In the genomic region with DNA sequence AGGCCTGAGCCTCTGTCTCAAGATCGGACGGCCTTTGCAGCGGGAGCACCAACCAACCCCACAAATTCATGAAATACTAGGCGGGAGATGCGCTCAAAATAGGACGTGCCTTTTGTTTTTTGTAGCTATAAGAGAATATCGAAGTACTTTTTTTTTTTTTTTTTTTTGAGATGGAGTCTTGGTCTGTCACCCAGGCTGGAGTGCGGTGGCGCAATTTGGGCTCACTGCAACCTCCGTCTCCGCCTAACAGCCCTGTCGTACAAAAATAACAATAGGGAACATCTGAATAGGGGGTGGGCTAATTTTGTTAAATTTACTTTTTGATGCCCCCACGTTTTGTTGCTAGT, we compare ENCODE assay signal across 8 cellular contexts. TPM values are rescaled to one million over a fixed set of nuclear protein-coding genes. Genes with fewer than 3 reads are reported as not detected.
DNase-seq lines count a peak whose midpoint lies in the region; ATAC-seq, FAIRE-seq and TF ChIP-seq lines count a peak whose summit lies in the region.

No MANE protein-coding gene starts in this region.

- no peaks in the 10 kb centered on the region for H3K36me3 ChIP-seq in HUES6 (ENCODE audit: control insufficient read depth, insufficient read depth, low read length)
- no peaks in the 10 kb centered on the region for H3K36me3 ChIP-seq in mucosa of rectum (ENCODE audit: control insufficient read depth in 2 of 2, insufficient read depth in 2 of 2, low read length in 2 of 2)

- peak; percentile 21 for ATAC-seq in GM18868 (IDR thresholded peaks at IDR 0.05; ENCODE audit: unreplicated experiment)
- ATAC-seq in GM19324 (IDR thresholded peaks at IDR 0.05; ENCODE audit: low FRiP score, unreplicated experiment), result no peak

- TF ChIP-seq CTCF in brain (conservative IDR thresholded peaks at IDR 0.05), result no peak

- peak overlapping the region; percentile 82; the same call in 1 of the 2 replicates for H3K27ac ChIP-seq in HUES6 (ENCODE audit: low read depth, low read length)
- peak overlapping the region; percentile 86 to 88 for H3K27ac ChIP-seq in mucosa of rectum (ENCODE audit: low read depth in 2 of 2, low read length in 2 of 2)

- H3K4me3 ChIP-seq in HUES6 (ENCODE audit: low read depth, low read length) (peak overlapping the region; percentile 74), mucosa of rectum (ENCODE audit: low read length in 2 of 2) (peak overlapping the region; percentile 69 to 77)

- H3K4me3 Mint-ChIP-seq in brain, result peak overlapping the region; percentile 78 to 90 (median 84)

- DNase-seq in NCI-H2171 treated with DMSO at 0.1 percent for 48 hours (lab: John Stamatoyannopoulos, UW) (no peak), GM12891 (ENCODE audit: insufficient read length, low spot score) (no peak), AG08396 (ENCODE audit: low spot score) (no peak)

- H3K36me3 Mint-ChIP-seq in brain, result no peaks in the 10 kb centered on the region

- no peaks in the 10 kb centered on the region for H3K27me3 ChIP-seq in HUES6 (ENCODE audit: control insufficient read depth, insufficient read depth, low read length)
- no peaks in the 10 kb centered on the region for H3K27me3 ChIP-seq in mucosa of rectum (ENCODE audit: control insufficient read depth in 2 of 2, insufficient read depth in 2 of 2, low read length in 2 of 2)

- H3K9me3 Mint-ChIP-seq in brain, result peaks cover 0 to 2% (median 0%) of the 10 kb centered on the region in 5 experiments

- H3K9me3 ChIP-seq in HUES6 (ENCODE audit: control insufficient read depth, insufficient read depth, low read depth, low read length) (no peaks in the 10 kb centered on the region), mucosa of rectum (ENCODE audit: control insufficient read depth in 2 of 2, low read length in 2 of 2) (no peaks in the 10 kb centered on the region)

- peak overlapping the region; percentile 26 to 93 (median 68) for H3K27ac Mint-ChIP-seq in brain

- FAIRE-seq in GM12891 (lab: Jason Lieb, UNC), result no peak

- H3K4me1 Mint-ChIP-seq in brain, result peaks cover 83% of the 10 kb centered on the region

- H3K9ac ChIP-seq in HUES6 (ENCODE audit: low read length) (peak overlapping the region; percentile 88), mucosa of rectum (ENCODE audit: low read depth in 1 of 2, low read length in 2 of 2) (peak overlapping the region; percentile 26 to 39)

- TF ChIP-seq POLR2A in GM12891 (IDR thresholded peaks at IDR 0.05; ENCODE audit: low read depth, low read length), result no peak

- H3K4me1 ChIP-seq in HUES6 (ENCODE audit: control insufficient read depth, insufficient read depth, low read length) (peaks cover 72% of the 10 kb centered on the region), mucosa of rectum (ENCODE audit: control insufficient read depth in 2 of 2, insufficient read depth in 2 of 2, low read length in 2 of 2) (peaks cover 14 to 20% of the 10 kb centered on the region in 2 donors)

- peaks cover 8% of the 10 kb centered on the region for H3K27me3 Mint-ChIP-seq in brain

TF ChIP-seq in GM12891, 5 proteins besides CTCF, POLR2A, EP300 and RAD21:
- TF ChIP-seq SPI1 (IDR thresholded peaks at IDR 0.05; ENCODE audit: low read depth, low read length) (no peak), TAF1 (IDR thresholded peaks at IDR 0.05; ENCODE audit: low read depth, low read length) (no peak), POU2F2 (IDR thresholded peaks at IDR 0.05; ENCODE audit: low read depth, low read length) (no peak), POLR2AphosphoS5 (IDR thresholded peaks at IDR 0.05; ENCODE audit: low read depth, low read length) (no peak), PAX5 (IDR thresholded peaks at IDR 0.05; ENCODE audit: insufficient read depth, low read length, severe bottlenecking) (no peak)

RNA-seq across cellular contexts. Expression of a gene that starts 5.9 kb away (rescaled TPM):
- polyA plus RNA-seq in brain (ENCODE audit: insufficient read depth, low read depth, low replicate concordance), result 610 TPM
- 28.2 TPM for polyA plus RNA-seq in GM12891 (2012; ENCODE audit: low read depth, missing spikeins)

RNA-seq across cellular contexts. Expression of a gene that starts 44.7 kb away (rescaled TPM):
- polyA plus RNA-seq in brain (ENCODE audit: insufficient read depth, low read depth, low replicate concordance), result 40.9 TPM
- polyA plus RNA-seq in GM12891 (2012; ENCODE audit: low read depth, missing spikeins), result 9.3 TPM
